Comparison of ENCODE assay signal across 19 cellular contexts in genomic region chr6:16626650-16627049, GRCh38.
DNase-seq lines count a peak whose midpoint lies in the region; ATAC-seq and TF ChIP-seq lines count a peak whose summit lies in the region.
"Had no signal": no experiment of that assay in that cellular context is flagged by ENCODE, and none has a peak within 500 bp of the region (broad histone marks: within the 10 kb centered on the region; RNA-seq: fewer than 3 reads in every experiment).

No MANE protein-coding gene starts in this region.

- H3K4me3 Mint-ChIP-seq in T-helper 17 cell (no peak overlapping the region), mesothelial cell of epicardium (no peak overlapping the region)
- no peak overlapping the region for H3K4me3 Mint-ChIP-seq in stimulated activated effector memory CD8-positive, alpha-beta T cell treated with anti-CD3 and anti-CD28 coated beads, Interleukin-12 subunit alpha, Interleukin-12 subunit beta, amount 100 ng/mL, for 72 hours
- H3K4me3 Mint-ChIP-seq: CD4-positive, alpha-beta memory T cell; GM23338; HFFc6 had no signal

- H3K27me3 ChIP-seq in MM.1S (replicated peaks; ENCODE audit: insufficient read depth, low read length) (no peaks in the 10 kb centered on the region), A673 (replicated peaks; ENCODE audit: insufficient read depth, low read depth, low read length, poor library complexity) (no peaks in the 10 kb centered on the region)

- peaks cover 9% of the 10 kb centered on the region for H3K4me1 Mint-ChIP-seq in T-helper 17 cell
- peaks cover 22% of the 10 kb centered on the region for H3K4me1 Mint-ChIP-seq in mesothelial cell of epicardium
- H3K4me1 Mint-ChIP-seq in stimulated activated effector memory CD8-positive, alpha-beta T cell treated with anti-CD3 and anti-CD28 coated beads, Interleukin-12 subunit alpha, Interleukin-12 subunit beta, amount 100 ng/mL, for 72 hours, result peaks cover 38% of the 10 kb centered on the region
- H3K4me1 Mint-ChIP-seq: GM23338 had no signal

- H3K4me2 ChIP-seq in MM.1S (ENCODE audit: low read depth, low read length), result peak overlapping the region; percentile 11; the same call in 1 of the 2 replicates
- H3K4me2 ChIP-seq: A549, GM23338 had no signal

- no peak overlapping the region for H3K9ac ChIP-seq in MM.1S (ENCODE audit: low read length)

- no peaks in the 10 kb centered on the region for H4K20me1 ChIP-seq in MM.1S (ENCODE audit: insufficient read depth, low read length)

- H3K4me1 ChIP-seq in MM.1S (ENCODE audit: low read length) (peaks cover 17% of the 10 kb centered on the region; the same call in 1 of the 2 replicates), A673 (ENCODE audit: insufficient read depth, low read length, poor library complexity, severe bottlenecking) (no peaks in the 10 kb centered on the region)

- no peaks in the 10 kb centered on the region for H3K79me2 ChIP-seq in MM.1S (ENCODE audit: low read length)

- no TSS peak for BruUV-seq in A673 (replicated peaks; lab: Mats Ljungman, UMichigan)

- intact Hi-C loops in A673 (cut with micrococcal nuclease; ENCODE audit: unreplicated experiment), result no loop called here

- H3K4me3 ChIP-seq in MM.1S (ENCODE audit: low read length) (no peak overlapping the region), A673 (ENCODE audit: low read depth, low read length, poor library complexity, severe bottlenecking) (no peak overlapping the region)
- H3K4me3 ChIP-seq: A549, GM12878, GM23338, HAP-1 had no signal

- H3K27ac Mint-ChIP-seq in T-helper 17 cell, result peak overlapping the region; percentile 6
- peak overlapping the region; percentile 4 for H3K27ac Mint-ChIP-seq in mesothelial cell of epicardium
- peak overlapping the region; percentile 34 for H3K27ac Mint-ChIP-seq in stimulated activated effector memory CD8-positive, alpha-beta T cell treated with anti-CD3 and anti-CD28 coated beads, Interleukin-12 subunit alpha, Interleukin-12 subunit beta, amount 100 ng/mL, for 72 hours
- H3K27ac Mint-ChIP-seq: GM23338, HFFc6 had no signal

- no peak overlapping the region for H2AFZ ChIP-seq in MM.1S (ENCODE audit: low read length)
- H2AFZ ChIP-seq: GM23338 had no signal

- no peaks in the 10 kb centered on the region for H3F3A ChIP-seq in MM.1S (ENCODE audit: insufficient read depth, low read length)

- no peaks in the 10 kb centered on the region for H3K9me2 ChIP-seq in MM.1S (replicated peaks; ENCODE audit: insufficient read depth, low read length)

- H3K27me3 Mint-ChIP-seq in T-helper 17 cell, result no peaks in the 10 kb centered on the region
- no peaks in the 10 kb centered on the region for H3K27me3 Mint-ChIP-seq in mesothelial cell of epicardium (ENCODE audit: low read depth)
- H3K27me3 Mint-ChIP-seq: CD4-positive, alpha-beta memory T cell had no signal

- no peak overlapping the region; the same call in 1 of the 2 replicates for H3K27ac ChIP-seq in MM.1S (ENCODE audit: low read length)
- no peak overlapping the region for H3K27ac ChIP-seq in A673 (ENCODE audit: low read depth, low read length, poor library complexity, severe bottlenecking)
- H3K27ac ChIP-seq: A549 had no signal

- POLR2A ChIA-PET in A673 (lab: Charles Lee; ENCODE audit: low non-redundant PET), result no interaction called here

- DNase-seq in MM.1S (no peak), T-helper 17 cell (no peak), mesothelial cell of epicardium (ENCODE audit: low spot score in 2 of 2, unreplicated experiment in 2 of 2) (no peak), NK-92 (lab: John Stamatoyannopoulos, UW; ENCODE audit: unreplicated experiment) (no peak), A673 (ENCODE audit: low spot score) (no peak)
- DNase-seq in stimulated activated effector memory CD8-positive, alpha-beta T cell treated with anti-CD3 and anti-CD28 coated beads, Interleukin-12 subunit alpha, Interleukin-12 subunit beta, amount 100 ng/mL, for 72 hours (ENCODE audit: low spot score in 2 of 2), result no peak
- DNase-seq: 8988T; C1 segment of cervical spinal cord; CD4-positive, alpha-beta memory T cell; COR-L47; DMS153; DND-41; GDM1; HFFc6 had no signal

- H3K9me3 ChIP-seq in MM.1S (replicated peaks; ENCODE audit: insufficient read depth, low read length) (no peaks in the 10 kb centered on the region), T-helper 17 cell (ENCODE audit: control insufficient read depth, low read length, poor library complexity, severe bottlenecking) (no peaks in the 10 kb centered on the region), A673 (ENCODE audit: low read depth, low read length, poor library complexity, severe bottlenecking) (no peaks in the 10 kb centered on the region)
- H3K9me3 ChIP-seq: A549, HAP-1 had no signal

- TF ChIP-seq CTCF in MM.1S (IDR thresholded peaks at IDR 0.05; ENCODE audit: low read length), result no peak
- no peak for TF ChIP-seq CTCF in mesothelial cell of epicardium (IDR thresholded peaks at IDR 0.05; ENCODE audit: unreplicated experiment)
- TF ChIP-seq CTCF in A673 (conservative IDR thresholded peaks at IDR 0.05; ENCODE audit: low read depth, low read length), result no peak

- ATAC-seq in T-helper 17 cell (no peak), GM19328 (IDR thresholded peaks at IDR 0.05; ENCODE audit: unreplicated experiment) (no peak)
- ATAC-seq in stimulated activated effector memory CD8-positive, alpha-beta T cell treated with anti-CD3 and anti-CD28 coated beads, Interleukin-12 subunit alpha, Interleukin-12 subunit beta, amount 100 ng/mL, for 72 hours, result no peak
- ATAC-seq: A549, GM12878, GM23338 had no signal

- H3K36me3 ChIP-seq in MM.1S (replicated peaks; ENCODE audit: insufficient read depth, low read length) (no peaks in the 10 kb centered on the region), A673 (ENCODE audit: insufficient read depth, low read length, poor library complexity, severe bottlenecking) (no peaks in the 10 kb centered on the region)
- H3K36me3 ChIP-seq: HAP-1 had no signal

- H3K36me3 Mint-ChIP-seq in T-helper 17 cell (ENCODE audit: low read depth) (peaks cover 2% of the 10 kb centered on the region), mesothelial cell of epicardium (peaks cover 21% of the 10 kb centered on the region)
- peaks cover 22% of the 10 kb centered on the region for H3K36me3 Mint-ChIP-seq in stimulated activated effector memory CD8-positive, alpha-beta T cell treated with anti-CD3 and anti-CD28 coated beads, Interleukin-12 subunit alpha, Interleukin-12 subunit beta, amount 100 ng/mL, for 72 hours

- peaks cover 6% of the 10 kb centered on the region for H3K9me3 Mint-ChIP-seq in mesothelial cell of epicardium
- no peaks in the 10 kb centered on the region for H3K9me3 Mint-ChIP-seq in stimulated activated effector memory CD8-positive, alpha-beta T cell treated with anti-CD3 and anti-CD28 coated beads, Interleukin-12 subunit alpha, Interleukin-12 subunit beta, amount 100 ng/mL, for 72 hours
- H3K9me3 Mint-ChIP-seq: HFFc6 had no signal

- CTCF ChIA-PET in A673 (lab: Charles Lee), result no interaction called here
